14 cellular contexts compared by ENCODE assay signal in the genomic region with DNA sequence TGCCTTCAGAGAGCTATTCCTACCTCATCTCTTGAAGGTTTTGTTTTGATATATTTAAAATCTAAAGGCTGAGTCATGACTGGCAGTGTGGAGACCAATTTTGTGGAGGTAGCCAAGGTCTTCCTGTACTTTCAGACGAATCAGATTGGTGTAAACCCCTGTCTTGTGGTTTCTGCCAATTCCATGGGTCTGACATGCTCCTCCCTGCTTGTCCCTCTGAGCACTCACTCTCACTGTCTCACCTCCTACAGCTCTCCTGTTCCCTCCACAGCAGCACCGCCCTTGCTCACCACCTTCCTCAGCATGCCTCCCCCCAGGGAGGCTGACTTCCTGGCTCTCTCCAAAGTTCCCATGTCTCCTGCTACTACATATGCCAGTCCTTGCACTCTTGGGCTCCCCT.
DNase-seq lines count a peak whose midpoint lies in the region; ATAC-seq and TF ChIP-seq lines count a peak whose summit lies in the region.
"Had no signal": no experiment of that assay in that cellular context is flagged by ENCODE, and none has a peak within 500 bp of the region (broad histone marks: within the 10 kb centered on the region; RNA-seq: fewer than 3 reads in every experiment).

No MANE protein-coding gene starts in this region.

- H3K27ac ChIP-seq in PC-3 (ENCODE audit: low read length), result peak overlapping the region; percentile 27; the same call in 1 of the 2 replicates
- no peak overlapping the region for H3K27ac ChIP-seq in brain microvascular endothelial cell
- no peak overlapping the region for H3K27ac ChIP-seq in neuronal stem cell (replicated peaks; ENCODE audit: low read length)
- H3K27ac ChIP-seq: 22Rv1, body of pancreas had no signal

- no peaks in the 10 kb centered on the region for H4K20me1 ChIP-seq in PC-3 (ENCODE audit: low read length)

- no peaks in the 10 kb centered on the region for H3K9me2 ChIP-seq in PC-3 (replicated peaks; ENCODE audit: low read length)

- H3K4me2 ChIP-seq in PC-3 (ENCODE audit: low read length) (peak overlapping the region; percentile 70), neuronal stem cell (ENCODE audit: insufficient read depth, low read length, poor library complexity, severe bottlenecking) (no peak overlapping the region)

- WGBS in neuronal stem cell (ENCODE audit: extremely low coverage in 2 of 2, insufficient read length in 2 of 2, insufficient replicate concordance in 1 of 2), 2 donors, result no CpG with 5 or more reads among the region's 2 CpGs

- H3K36me3 ChIP-seq in PC-3 (ENCODE audit: low read depth, low read length) (no peaks in the 10 kb centered on the region), brain microvascular endothelial cell (replicated peaks) (no peaks in the 10 kb centered on the region), neuronal stem cell (replicated peaks in 1 of 2; ENCODE audit: control insufficient read depth in 2 of 2, insufficient read depth in 2 of 2, low read length in 2 of 2) (no peaks in the 10 kb centered on the region)

- in situ Hi-C loops in brain microvascular endothelial cell (cut with HindIII; ENCODE audit: low pct_ligation_motif_present, low sequenced_read_pairs), result no loop called here

- no peak overlapping the region for H3K23ac ChIP-seq in neuronal stem cell (ENCODE audit: low read depth, low read length, poor library complexity)

- H3K14ac ChIP-seq in neuronal stem cell (ENCODE audit: low read length), result no peak overlapping the region

- no peak overlapping the region for H4K91ac ChIP-seq in neuronal stem cell (ENCODE audit: low read depth, low read length, poor library complexity)

- H3F3A ChIP-seq in PC-3 (ENCODE audit: low read length, unreplicated experiment), result no peaks in the 10 kb centered on the region

- POLR2A ChIA-PET in PC-3 (lab: Charles Lee; ENCODE audit: unreplicated experiment), result no interaction called here

- H3K9ac ChIP-seq in PC-3 (ENCODE audit: low read length) (no peak overlapping the region), neuronal stem cell (ENCODE audit: low read depth, low read length, poor library complexity) (no peak overlapping the region)

- BruUV-seq in PC-3 (replicated peaks; lab: Mats Ljungman, UMichigan), result no TSS peak

- peak overlapping the region; percentile 36 for H2BK120ac ChIP-seq in neuronal stem cell (ENCODE audit: low read depth, low read length)

- H3K79me1 ChIP-seq in neuronal stem cell (ENCODE audit: low read depth, low read length), result no peaks in the 10 kb centered on the region

- peak overlapping the region; percentile 46 for H2BK12ac ChIP-seq in neuronal stem cell (ENCODE audit: low read length)

- peak in 2 of 3 experiments; percentile 38 to 78 for DNase-seq in NCI-H1417 (lab: John Stamatoyannopoulos, UW)
- no peak for DNase-seq in NCI-H1417 treated with DMSO at 0.1 percent for 48 hours (lab: John Stamatoyannopoulos, UW)
- DNase-seq in PC-3, result peak; percentile 56
- DNase-seq in brain microvascular endothelial cell, result peak; percentile 14
- DNase-seq in neuronal stem cell (ENCODE audit: low spot score), result no peak
- no peak for DNase-seq in stimulated activated CD4-positive, alpha-beta T cell treated with anti-CD3 and anti-CD28 coated beads, Interleukin-1b, Interleukin-23, amount 100 ng/mL, for 48 hours
- no peak for DNase-seq in iPS-NIHi11 (ENCODE audit: low spot score)
- DNase-seq: effector CD4-positive, alpha-beta T cell; naive B cell; stimulated activated CD4-positive, alpha-beta T cell treated with anti-CD3 and anti-CD28 coated beads, Interleukin-15, amount 100 ng/mL, for 24 hours had no signal

- H2AK5ac ChIP-seq in neuronal stem cell (ENCODE audit: low read depth, low read length), result no peak overlapping the region

- H2BK15ac ChIP-seq in neuronal stem cell (ENCODE audit: low read length), result no peak overlapping the region

- H2BK5ac ChIP-seq in neuronal stem cell (ENCODE audit: low read length), result no peak overlapping the region

- intact Hi-C loops in PC-3 (cut with micrococcal nuclease), result no loop called here

- H2AFZ ChIP-seq in PC-3 (ENCODE audit: low read length) (peak overlapping the region; percentile 59), neuronal stem cell (ENCODE audit: low read length) (no peak overlapping the region)

- no peak overlapping the region for H3K4ac ChIP-seq in neuronal stem cell (ENCODE audit: low read length)

- TF ChIP-seq CTCF in PC-3 (conservative IDR thresholded peaks at IDR 0.05; ENCODE audit: low read depth, low read length) (no peak), brain microvascular endothelial cell (IDR thresholded peaks at IDR 0.05; ENCODE audit: low read depth, low read length, missing control alignments) (no peak)

- H3K4me1 ChIP-seq in PC-3 (ENCODE audit: insufficient read depth, low read length) (peaks cover 20% of the 10 kb centered on the region), neuronal stem cell (ENCODE audit: control insufficient read depth in 2 of 2, insufficient read depth in 1 of 2, low read depth in 1 of 2, low read length in 2 of 2) (peaks cover 0 to 7% of the 10 kb centered on the region in 2 donors)
- H3K4me1 ChIP-seq: body of pancreas had no signal

- H3K9me3 ChIP-seq in PC-3 (ENCODE audit: low read length), result no peaks in the 10 kb centered on the region
- H3K9me3 ChIP-seq in neuronal stem cell (replicated peaks in 1 of 2; ENCODE audit: control insufficient read depth in 2 of 2, insufficient read depth in 1 of 2, low read depth in 1 of 2, low read length in 2 of 2), result no peaks in the 10 kb centered on the region
- H3K9me3 ChIP-seq: body of pancreas had no signal

- CTCF ChIA-PET in PC-3 (lab: Charles Lee), result no interaction called here

- H3K4me3 ChIP-seq in PC-3 (ENCODE audit: low read length) (peak overlapping the region; percentile 2; the same call in 1 of the 2 replicates), brain microvascular endothelial cell (ENCODE audit: low read depth, low read length) (no peak overlapping the region), neuronal stem cell (ENCODE audit: low read length in 2 of 2) (no peak overlapping the region)
- H3K4me3 ChIP-seq: body of pancreas, GM12878 had no signal

- no peaks in the 10 kb centered on the region for H3K79me2 ChIP-seq in PC-3 (ENCODE audit: low read length)

- H3K27me3 ChIP-seq in PC-3 (ENCODE audit: low read length), result no peaks in the 10 kb centered on the region
- no peaks in the 10 kb centered on the region for H3K27me3 ChIP-seq in brain microvascular endothelial cell (replicated peaks)
- H3K27me3 ChIP-seq in neuronal stem cell (ENCODE audit: control insufficient read depth in 3 of 3, insufficient read depth in 3 of 3, low read depth in 1 of 3, low read length in 3 of 3), result no peaks in the 10 kb centered on the region
- H3K27me3 ChIP-seq: body of pancreas had no signal

- ATAC-seq in PC-3, result no peak
- ATAC-seq in GM21528 (IDR thresholded peaks at IDR 0.05; ENCODE audit: low FRiP score, unreplicated experiment), result no peak
- ATAC-seq: body of pancreas, GM12878 had no signal

- H4K8ac ChIP-seq in neuronal stem cell (ENCODE audit: low read depth, low read length), result no peak overlapping the region

- H3K18ac ChIP-seq in neuronal stem cell (ENCODE audit: low read length), result no peak overlapping the region

Comparison
In these comparisons a context has a peak if more than half of its experiments do, and no peak if none do; other contexts are left out.
1. DNase-seq: peak in NCI-H1417 (2 of 3), PC-3 (single experiment) and brain microvascular endothelial cell (single experiment); none in NCI-H1417 treated with DMSO at 0.1 percent for 48 hours (single experiment), neuronal stem cell (single experiment), stimulated activated CD4-positive, alpha-beta T cell treated with anti-CD3 and anti-CD28 coated beads, Interleukin-1b, Interleukin-23, amount 100 ng/mL, for 48 hours (single experiment) and iPS-NIHi11 (single experiment).